Comparison of ENCODE assay signal across 15 cellular contexts in the genomic region with DNA sequence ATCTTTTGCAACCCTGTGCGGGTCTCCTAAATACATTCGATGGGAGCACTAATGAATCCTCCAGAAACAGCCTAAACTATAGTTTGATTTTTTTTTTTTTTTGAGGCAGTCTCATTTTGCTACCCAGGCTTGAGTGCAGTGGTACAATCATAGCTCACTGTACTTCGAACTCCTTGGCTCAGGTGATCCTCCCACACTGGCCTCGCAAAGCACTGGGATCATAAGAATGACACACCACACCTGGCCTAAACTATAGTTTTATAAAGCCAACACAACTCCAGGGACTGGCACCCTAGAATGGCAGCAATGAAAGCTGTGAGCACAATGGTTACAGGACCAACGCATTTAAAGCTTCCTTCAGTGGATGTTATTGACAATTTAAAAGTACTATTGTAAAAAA. TPM values are rescaled to one million over a fixed set of nuclear protein-coding genes. Genes with fewer than 3 reads are reported as not detected.
DNase-seq lines count a peak whose midpoint lies in the region; ATAC-seq, FAIRE-seq and TF ChIP-seq lines count a peak whose summit lies in the region.
"Had no signal": no experiment of that assay in that cellular context is flagged by ENCODE, and none has a peak within 500 bp of the region (broad histone marks: within the 10 kb centered on the region; RNA-seq: fewer than 3 reads in every experiment).

No MANE protein-coding gene starts in this region.

- in situ Hi-C loops in K562 (cut with MboI) = no loop called here

- no peak overlapping the region for H2BK15ac ChIP-seq in H9 (ENCODE audit: low read depth, low read length)

- no peak overlapping the region for H3K27ac Mint-ChIP-seq in H9
- H3K27ac Mint-ChIP-seq: CD4-positive, CD25-positive, alpha-beta regulatory T cell; GM23338; HFFc6 had no signal

- H2BK12ac ChIP-seq in H9 (ENCODE audit: insufficient read length, low read depth, low read length) = no peak overlapping the region

- no peak overlapping the region for H3K23ac ChIP-seq in H9 (ENCODE audit: insufficient read length, low read depth, low read length)

- H3K36me3 Mint-ChIP-seq in H9 (ENCODE audit: insufficient read depth in 1 of 3, low read depth in 3 of 3) = no peaks in the 10 kb centered on the region
- H3K36me3 Mint-ChIP-seq: CD4-positive, CD25-positive, alpha-beta regulatory T cell had no signal

- no peak overlapping the region for H3K56ac ChIP-seq in H9 (ENCODE audit: insufficient read length, low read depth, low read length)

- H3K9ac ChIP-seq in H9 (ENCODE audit: extremely low read depth, insufficient read length, low read length) (no peak overlapping the region), K562 (ENCODE audit: insufficient read depth in 1 of 2, low read depth in 2 of 2, low read length in 2 of 2) (no peak overlapping the region)
- H3K9ac ChIP-seq: BLaER1 treated with 17β-estradiol and CSF1 and Interleukin-3, amounts not matched to agents 10 nM and 100 nM had no signal

- TF ChIP-seq CTCF in H9 (conservative IDR thresholded peaks at IDR 0.05) = no peak
- TF ChIP-seq CTCF in K562 (IDR thresholded peaks at IDR 0.05 in 2 of 3, conservative IDR thresholded peaks at IDR 0.05 in 1 of 3; ENCODE audit: insufficient read depth in 2 of 3, low read depth in 1 of 3, low read length in 3 of 3) = no peak
- no peak for TF ChIP-seq CTCF in pancreas (IDR thresholded peaks at IDR 0.05)

- TF ChIP-seq EP300 in K562 (IDR thresholded peaks at IDR 0.05; ENCODE audit: low read length) = no peak

- no peak overlapping the region for H3T11ph ChIP-seq in H9 (ENCODE audit: low read length)

- peaks cover 39 to 47% of the 10 kb centered on the region in 2 experiments for H3K4me1 Mint-ChIP-seq in H9

- H3K9me3 Mint-ChIP-seq in H9 = no peaks in the 10 kb centered on the region
- H3K9me3 Mint-ChIP-seq: CD4-positive, CD25-positive, alpha-beta regulatory T cell; GM23338; HFFc6 had no signal

- H3K14ac ChIP-seq in H9 (ENCODE audit: insufficient read depth, low read length) = no peak overlapping the region

- H4K20me1 ChIP-seq in H9 (ENCODE audit: control insufficient read depth, insufficient read depth, insufficient read length) (no peaks in the 10 kb centered on the region), K562 (replicated peaks; ENCODE audit: control insufficient read depth, insufficient read depth, low read length) (0 out of 2 replicates have a peak, but pooled peaks cover 3% of the 10 kb centered on the region)

- H3K4me2 ChIP-seq in H9 (ENCODE audit: insufficient read depth, insufficient read length, low read length) = no peak overlapping the region
- H3K4me2 ChIP-seq in K562 (ENCODE audit: insufficient read depth, low read length) = no peak overlapping the region
- H3K4me2 ChIP-seq: BLaER1 treated with 17β-estradiol and CSF1 and Interleukin-3, amounts not matched to agents 10 nM and 100 nM; GM23338 had no signal

- no peaks in the 10 kb centered on the region for H3K23me2 ChIP-seq in H9 (ENCODE audit: insufficient read length, low read depth, low read length, poor library complexity, severe bottlenecking)

- TF ChIP-seq RAD21 in K562 (CRISPR knock-in tag; conservative IDR thresholded peaks at IDR 0.05 in 1 of 2, IDR thresholded peaks at IDR 0.05 in 1 of 2) = no peak

- H3K4me1 ChIP-seq in H9 (ENCODE audit: insufficient read depth, low read length) = no peaks in the 10 kb centered on the region
- H3K4me1 ChIP-seq in K562 (replicated peaks in 1 of 2; ENCODE audit: control insufficient read depth in 2 of 2, insufficient read depth in 2 of 2, low read length in 2 of 2) = peaks cover 0 to 4% of the 10 kb centered on the region in 2 experiments; a peak in 2 of 5 replicates
- peaks cover 0 to 4% (median 0%) of the 10 kb centered on the region in 3 donors for H3K4me1 ChIP-seq in pancreas

- no peak overlapping the region for H4K91ac ChIP-seq in H9 (ENCODE audit: insufficient read length, low read depth, low read length)

- H3K4ac ChIP-seq in H9 (ENCODE audit: low read depth, low read length) = no peak overlapping the region

- ATAC-seq in K562 (0 out of 3 replicates have a peak, but pooled peaks have one; percentile 15), left lobe of liver (peak; percentile 89), pancreas (peak in 3 of 4 donors; percentile 30 to 44 (median 38))
- ATAC-seq: GM23338 had no signal

- H3K27ac ChIP-seq in H9 (ENCODE audit: insufficient read length, low read depth, low read length) (peak overlapping the region; percentile 23), K562 (ENCODE audit: extremely low read depth, low read depth, low read length) (no peak overlapping the region), pancreas (no peak overlapping the region)
- H3K27ac ChIP-seq: BLaER1 treated with 17β-estradiol and CSF1 and Interleukin-3, amounts not matched to agents 10 nM and 100 nM had no signal

- TF ChIP-seq POLR2A in K562 (conservative IDR thresholded peaks at IDR 0.05) = no peak

- H2AFZ ChIP-seq in H9 (ENCODE audit: low read length) = no peak overlapping the region
- no peak overlapping the region for H2AFZ ChIP-seq in K562 (ENCODE audit: low read depth, low read length)
- H2AFZ ChIP-seq: GM23338 had no signal

- intact Hi-C loops in K562 (cut with micrococcal nuclease) (no loop called here), pancreas (cut with DNase I) (no loop called here)

- BruUV-seq in K562 (replicated peaks; lab: Mats Ljungman, UMichigan) = no TSS peak

- no peak overlapping the region for H2BK20ac ChIP-seq in H9 (ENCODE audit: low read depth, low read length, poor library complexity, severe bottlenecking)

- no peaks in the 10 kb centered on the region for H3K27me3 Mint-ChIP-seq in H9 (ENCODE audit: low read depth)
- H3K27me3 Mint-ChIP-seq: CD4-positive, CD25-positive, alpha-beta regulatory T cell had no signal

- no peak overlapping the region for H3K18ac ChIP-seq in H9 (ENCODE audit: insufficient read length, low read depth, low read length)

- H3K4me3 Mint-ChIP-seq in H9 = no peak overlapping the region
- H3K4me3 Mint-ChIP-seq: CD4-positive, CD25-positive, alpha-beta regulatory T cell; GM23338; HFFc6 had no signal

- peaks cover 9% of the 10 kb centered on the region; the same call in 1 of the 2 replicates for H3K79me2 ChIP-seq in H9 (ENCODE audit: insufficient read depth, low read length)
- peaks cover 48% of the 10 kb centered on the region for H3K79me2 ChIP-seq in K562 (ENCODE audit: control insufficient read depth, insufficient read depth, low read length)

- POLR2A ChIA-PET in K562 (lab: Yijun Ruan, JAX) = interaction anchor here (1.2 kb wide), 1 partner anchor 11 kb away, joined by 5 read pairs; no protein-coding TSS in a partner anchor

- WGBS in H9 (ENCODE audit: extremely low coverage, insufficient read length, low lambda C conversion rate) = no CpG with 5 or more reads among the region's 5 CpGs
- WGBS in K562 (ENCODE audit: insufficient coverage, low coverage, missing lambda C conversion rate) = 78% methylated on average over 5 of the region's 5 CpGs
- 88 to 91% methylated on average over 5 of the region's 5 CpGs for WGBS in pancreas, 2 donors

- peaks cover 6% of the 10 kb centered on the region for H3K79me1 ChIP-seq in H9 (ENCODE audit: insufficient read depth, low read depth, low read length, poor library complexity, severe bottlenecking)

- H3K9me1 ChIP-seq in K562 (ENCODE audit: control insufficient read depth, insufficient read depth, low read length) = no peaks in the 10 kb centered on the region

- FAIRE-seq in K562 (lab: Jason Lieb, UNC) (no peak), pancreas (lab: Jason Lieb, UNC) (no peak)
- FAIRE-seq: HTR-8/SVneo had no signal

- no peak overlapping the region for H4K8ac ChIP-seq in H9 (replicated peaks; ENCODE audit: insufficient read length, low read depth, low read length)

- no peak overlapping the region for H2BK120ac ChIP-seq in H9 (ENCODE audit: low read depth, low read length, poor library complexity, severe bottlenecking)

- H3K27me3 ChIP-seq in H9 (ENCODE audit: insufficient read depth, low read length) (no peaks in the 10 kb centered on the region), K562 (ENCODE audit: control insufficient read depth in 2 of 2, insufficient read depth in 2 of 2, low read length in 2 of 2) (no peaks in the 10 kb centered on the region), pancreas (no peaks in the 10 kb centered on the region)
- H3K27me3 ChIP-seq: BLaER1 treated with 17β-estradiol and CSF1 and Interleukin-3, amounts not matched to agents 10 nM and 100 nM had no signal

- no peak overlapping the region for H2BK5ac ChIP-seq in H9 (ENCODE audit: insufficient read length, low read length)

- H3K4me3 ChIP-seq in K562 (no peak overlapping the region), pancreas (no peak overlapping the region)
- H3K4me3 ChIP-seq: BLaER1 treated with 17β-estradiol and CSF1 and Interleukin-3, amounts not matched to agents 10 nM and 100 nM; GM23338; HAP-1 had no signal

- DNase-seq in H9 (no peak), K562 (ENCODE audit: extremely low read depth in 1 of 4, low spot score in 3 of 4) (no peak), left lobe of liver (ENCODE audit: low spot score) (no peak), pancreas (no peak), DMS114 treated with DMSO at 0.1 percent for 48 hours (lab: John Stamatoyannopoulos, UW; ENCODE audit: unreplicated experiment) (no peak), NCI-H82 (lab: John Stamatoyannopoulos, UW) (no peak), T-helper 1 cell (no peak)
- no peak for DNase-seq in stimulated activated CD4-positive, alpha-beta T cell treated with anti-CD3 and anti-CD28 coated beads, Interleukin-2, amount 100 ng/mL, for 24 hours
- DNase-seq: ACHN; CD4-positive, CD25-positive, alpha-beta regulatory T cell; HFFc6 had no signal

- H4K5ac ChIP-seq in H9 (ENCODE audit: insufficient read length, low read depth, low read length) = no peak overlapping the region

- H2AK5ac ChIP-seq in H9 (ENCODE audit: insufficient read length, low read length) = no peak overlapping the region

- H3K36me3 ChIP-seq in K562 (ENCODE audit: control insufficient read depth, insufficient read depth, low read length) (no peaks in the 10 kb centered on the region), pancreas (no peaks in the 10 kb centered on the region)
- H3K36me3 ChIP-seq: HAP-1 had no signal

- CTCF ChIA-PET in K562 (lab: Yijun Ruan, JAX; ENCODE audit: low intra/inter-chr PET ratio) = no interaction called here

- no peaks in the 10 kb centered on the region for H3K9me3 ChIP-seq in H9 (ENCODE audit: control insufficient read depth, low read depth, low read length)
- H3K9me3 ChIP-seq in K562 (replicated peaks; ENCODE audit: control insufficient read depth, insufficient read depth, low read depth, low read length) = no peaks in the 10 kb centered on the region
- no peaks in the 10 kb centered on the region for H3K9me3 ChIP-seq in pancreas
- H3K9me3 ChIP-seq: HAP-1 had no signal

RNA-seq across cellular contexts. Expression of gene JMJD1C, which starts 14.5 kb away (rescaled TPM):
- total RNA-seq in H9 (2021) = 195 and 200 TPM in 2 replicates
- 158 and 301 TPM in 2 replicates for total RNA-seq in K562 (2011; cell fraction: chromatin; rRNA removed; ENCODE audit: low replicate concordance)
- total RNA-seq in K562 (2011; cell fraction: nucleolus; rRNA removed) = 93.6 and 118 TPM in 2 replicates
- total RNA-seq in K562 (2011; cell fraction: nucleoplasm; rRNA removed) = 154 and 227 TPM in 2 replicates
- total RNA-seq in K562 (2014; rRNA removed) = 33.3 and 39.7 TPM in 2 replicates
- total RNA-seq in K562 (2014; rRNA removed; fragmentation: Illumina TruSeq; extraction: Trizol) = 68.0 and 79.3 TPM in 2 replicates
- 57.4 and 58.8 TPM in 2 replicates for total RNA-seq in K562 (2015; rRNA removed; fragmentation: Illumina TruSeq; extraction: Trizol)
- 46.0 and 47.2 TPM in 2 replicates for total RNA-seq in K562 (2021)
- 49.3 and 51.1 TPM in 2 replicates for polyA plus RNA-seq in K562 (2011; rRNA removed)
- polyA plus RNA-seq in K562 (2011; cell fraction: cytosol; rRNA removed) = 12.9 and 24.3 TPM in 2 replicates
- polyA plus RNA-seq in K562 (2011; cell fraction: nucleus; rRNA removed) = 53.4 and 73.5 TPM in 2 replicates
- 26.3 and 30.7 TPM in 2 replicates for polyA plus RNA-seq in K562 (2012)
- 48.1 and 49.3 TPM in 2 replicates for polyA plus RNA-seq in K562 (2014; fragmentation: Illumina TruSeq; extraction: Trizol)
- 10 to 100 TPM; 25.3 to 38.5 TPM for polyA plus RNA-seq in K562 (2014; fragmentation: Nextera tagmentation; extraction: Ambion mirVana)
- 32.3 and 36.1 TPM in 2 replicates for polyA plus RNA-seq in K562 (2014; rRNA removed)
- 164 and 189 TPM in 2 replicates for polyA minus RNA-seq in K562 (2011; rRNA and poly(A)+ RNA removed)
- polyA minus RNA-seq in K562 (2011; cell fraction: cytosol; rRNA and poly(A)+ RNA removed) = 36.8 and 39.6 TPM in 2 replicates
- 86.6 and 187 TPM in 2 replicates for polyA minus RNA-seq in K562 (2011; cell fraction: nucleus; rRNA and poly(A)+ RNA removed)
- total RNA-seq in left lobe of liver = 32.0 TPM
- 10 to 100 TPM; 26.5 to 56.9 (median 37.2) TPM for total RNA-seq in pancreas
- polyA plus RNA-seq in pancreas = 10 to 100 TPM; 25.6 to 39.9 TPM

RNA-seq across cellular contexts. Expression of gene REEP3, which starts 41.0 kb away (rescaled TPM):
- total RNA-seq in H9 (2021) (21.4 and 23.8 TPM in 2 replicates), K562 (2014; rRNA removed) (6.4 TPM in 2 replicates), K562 (2014; rRNA removed; fragmentation: Illumina TruSeq; extraction: Trizol) (10.2 and 12.6 TPM in 2 replicates), K562 (2015; rRNA removed; fragmentation: Illumina TruSeq; extraction: Trizol) (10.8 and 12.4 TPM in 2 replicates), K562 (2021) (10.3 and 10.6 TPM in 2 replicates), left lobe of liver (23.7 TPM), pancreas (10 to 100 TPM in 3 of 6 donors, 1 to 10 TPM in 3; 8.9 to 21.3 (median 11.4) TPM)
- 3.8 and 11.4 TPM in 2 replicates for total RNA-seq in K562 (2011; cell fraction: chromatin; rRNA removed; ENCODE audit: low replicate concordance)
- 3.5 and 4.1 TPM in 2 replicates for total RNA-seq in K562 (2011; cell fraction: nucleolus; rRNA removed)
- 9.5 and 18.6 TPM in 2 replicates for total RNA-seq in K562 (2011; cell fraction: nucleoplasm; rRNA removed)
- polyA plus RNA-seq in K562 (2011; rRNA removed) (6.1 and 9.2 TPM in 2 replicates), K562 (2014; fragmentation: Illumina TruSeq; extraction: Trizol) (9.2 and 13.4 TPM in 2 replicates), K562 (2014; fragmentation: Nextera tagmentation; extraction: Ambion mirVana) (1 to 10 TPM; 3.4 to 6.6 TPM), K562 (2014; rRNA removed) (4.6 and 5.2 TPM in 2 replicates), pancreas (1 to 10 TPM; 2.7 to 7.9 TPM)
- polyA plus RNA-seq in K562 (2011; cell fraction: cytosol; rRNA removed) = 2.7 and 4.5 TPM in 2 replicates
- 1.7 and 2.4 TPM in 2 replicates for polyA plus RNA-seq in K562 (2011; cell fraction: nucleus; rRNA removed)
- 4.1 and 5.4 TPM in 2 replicates for polyA plus RNA-seq in K562 (2012)
- 8.9 and 10.7 TPM in 2 replicates for polyA minus RNA-seq in K562 (2011; rRNA and poly(A)+ RNA removed)
- 5.2 and 6.8 TPM in 2 replicates for polyA minus RNA-seq in K562 (2011; cell fraction: cytosol; rRNA and poly(A)+ RNA removed)
- 2.8 and 4.2 TPM in 2 replicates for polyA minus RNA-seq in K562 (2011; cell fraction: nucleus; rRNA and poly(A)+ RNA removed)

Comparison
In these comparisons a context has a peak if more than half of its experiments do, and no peak if none do; other contexts are left out.
1. ATAC-seq: peak in every context shown above with its lines; median percentile 89 in left lobe of liver; 38 in pancreas; 15 in K562.